Comparison of ENCODE assay signal across 1 cellular context in the genomic region with DNA sequence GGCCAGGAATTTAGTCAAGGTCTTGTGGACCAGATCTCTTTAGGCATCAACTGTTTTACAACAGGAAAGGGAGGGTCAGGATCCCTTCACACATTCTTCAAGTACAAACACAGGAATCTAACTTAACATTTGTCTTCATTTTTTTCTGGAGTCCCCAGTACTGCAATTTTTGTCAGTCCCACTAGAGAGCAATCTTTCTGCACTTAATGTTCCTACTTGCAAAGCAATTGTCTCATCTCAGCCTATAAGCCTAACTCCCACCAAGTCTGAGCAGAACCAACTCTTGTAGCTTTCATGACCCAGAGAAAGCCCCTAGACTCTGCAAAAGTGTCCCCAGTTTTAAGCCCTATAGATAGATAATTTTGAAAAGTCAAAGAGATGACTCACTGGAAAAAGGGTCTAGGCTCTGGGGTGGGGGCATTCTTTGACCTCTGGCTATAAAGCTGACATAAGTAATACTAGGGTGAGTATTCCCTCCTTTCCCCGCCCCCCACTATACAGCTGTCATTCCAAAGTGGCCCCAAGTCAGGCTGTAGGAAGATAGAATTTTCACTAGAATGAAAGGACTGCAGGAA.
TF ChIP-seq lines count a peak whose summit lies in the region.

No MANE protein-coding gene starts in this region.

TF ChIP-seq in GM12878, 131 proteins besides CTCF, POLR2A, EP300 and RAD21:
- TF ChIP-seq, protein P1, sequence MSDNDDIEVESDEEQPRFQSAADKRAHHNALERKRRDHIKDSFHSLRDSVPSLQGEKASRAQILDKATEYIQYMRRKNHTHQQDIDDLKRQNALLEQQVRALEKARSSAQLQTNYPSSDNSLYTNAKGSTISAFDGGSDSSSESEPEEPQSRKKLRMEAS (IDR thresholded peaks at IDR 0.05; ENCODE audit: low read depth, low read length): no peak
- TF ChIP-seq JUNB (IDR thresholded peaks at IDR 0.05) (0 out of 2 replicates have a peak, but pooled peaks have one; percentile 8), SMC3 (IDR thresholded peaks at IDR 0.05; ENCODE audit: borderline replicate concordance, low read length) (peak; percentile 83), TBL1XR1 (IDR thresholded peaks at IDR 0.05; ENCODE audit: low read depth, low read length) (no peak), ZNF384 (IDR thresholded peaks at IDR 0.05; ENCODE audit: borderline replicate concordance, low read depth, low read length) (no peak), MYC (IDR thresholded peaks at IDR 0.05; ENCODE audit: insufficient read depth, insufficient read length, insufficient replicate concordance, low read length, severe bottlenecking) (no peak)
- TF ChIP-seq, protein P2, sequence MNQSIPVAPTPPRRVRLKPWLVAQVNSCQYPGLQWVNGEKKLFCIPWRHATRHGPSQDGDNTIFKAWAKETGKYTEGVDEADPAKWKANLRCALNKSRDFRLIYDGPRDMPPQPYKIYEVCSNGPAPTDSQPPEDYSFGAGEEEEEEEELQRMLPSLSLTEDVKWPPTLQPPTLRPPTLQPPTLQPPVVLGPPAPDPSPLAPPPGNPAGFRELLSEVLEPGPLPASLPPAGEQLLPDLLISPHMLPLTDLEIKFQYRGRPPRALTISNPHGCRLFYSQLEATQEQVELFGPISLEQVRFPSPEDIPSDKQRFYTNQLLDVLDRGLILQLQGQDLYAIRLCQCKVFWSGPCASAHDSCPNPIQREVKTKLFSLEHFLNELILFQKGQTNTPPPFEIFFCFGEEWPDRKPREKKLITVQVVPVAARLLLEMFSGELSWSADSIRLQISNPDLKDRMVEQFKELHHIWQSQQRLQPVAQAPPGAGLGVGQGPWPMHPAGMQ (IDR thresholded peaks at IDR 0.05; ENCODE audit: borderline replicate concordance): no peak
